ENCODE assay signal across 35 cellular contexts in the genomic region with DNA sequence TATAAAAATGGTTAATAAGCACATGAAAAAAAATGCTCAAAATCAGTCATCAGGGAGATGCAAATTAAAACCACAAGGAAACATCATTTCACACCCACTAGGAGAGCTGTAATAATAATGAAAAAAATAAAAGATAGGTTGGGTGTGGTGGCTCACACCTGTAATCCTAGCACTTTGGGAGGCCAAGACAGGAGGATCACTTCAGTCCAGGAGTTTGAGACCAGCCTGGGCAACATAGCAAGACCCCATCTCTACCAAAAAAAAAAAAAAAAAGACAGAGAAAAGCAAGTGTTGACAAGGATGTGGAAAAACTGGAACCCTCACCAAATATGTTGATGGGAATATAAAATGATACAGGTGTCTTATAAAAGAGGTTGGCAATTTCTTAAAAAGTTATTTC. TPM values are rescaled to one million over a fixed set of nuclear protein-coding genes. Genes with fewer than 3 reads are reported as not detected.
"Had no signal": no experiment of that assay in that cellular context is flagged by ENCODE, and none has a peak within 500 bp of the region (broad histone marks: within the 10 kb centered on the region; RNA-seq: fewer than 3 reads in every experiment).

No MANE protein-coding gene starts in this region.

- H3K36me3 Mint-ChIP-seq: activated naive CD4-positive, alpha-beta T cell treated with anti-CD3 and anti-CD28 coated beads, Interleukin-2, amount 10 ng/mL, durations not matched to agents 7 days and 5 days; activated naive CD4-positive, alpha-beta T cell treated with anti-CD3 and anti-CD28 coated beads, Interleukin-2, amount 50 U/mL, for 24 hours; activated naive CD8-positive, alpha-beta T cell; activated naive CD8-positive, alpha-beta T cell treated with anti-CD3 and anti-CD28 coated beads, Interleukin-2, amount 10 ng/mL, durations not matched to agents 7 days and 5 days; brain; WTC11 had no signal

- H3K9me3 ChIP-seq: ascending aorta had no signal

- H3K27ac ChIP-seq: ascending aorta, cardiac muscle cell, WERI-Rb-1 had no signal

- H3K4me3 ChIP-seq: ascending aorta, cardiac muscle cell had no signal

- FAIRE-seq: TTC549 had no signal

- H3K36me3 ChIP-seq: ascending aorta, cardiac muscle cell, WERI-Rb-1 had no signal

- DNase-seq: activated CD4-positive, alpha-beta memory T cell treated with anti-CD3 and anti-CD28 coated beads, Interleukin-2, amount 10 ng/mL, durations not matched to agents 7 days and 5 days; activated CD4-positive, alpha-beta T cell treated with anti-CD3 and anti-CD28 coated beads for 4 hours; activated CD4-positive, alpha-beta T cell treated with anti-CD3 and anti-CD28 coated beads, Interleukin-2, amount 10 ng/mL, durations not matched to agents 24 days and 14 days; activated CD4-positive, alpha-beta T cell treated with anti-CD3 and anti-CD28 coated beads, Interleukin-2, amount 50 U/mL, for 1 hour; activated CD4-positive, alpha-beta T cell treated with anti-CD3 and anti-CD28 coated beads, Interleukin-2, amount 50 U/mL, for 4 hours; activated CD4-positive, CD25-positive, alpha-beta regulatory T cell; activated CD8-positive, alpha-beta memory T cell treated with anti-CD3 and anti-CD28 coated beads for 24 hours; activated CD8-positive, alpha-beta memory T cell treated with anti-CD3 and anti-CD28 coated beads, Interleukin-2, amount 10 ng/mL, durations not matched to agents 7 days and 5 days; activated CD8-positive, alpha-beta memory T cell treated with anti-CD3 and anti-CD28 coated beads, Interleukin-2, amount 50 U/mL, for 48 hours; activated CD8-positive, alpha-beta T cell treated with anti-CD3 and anti-CD28 coated beads, Interleukin-2, amount 10 ng/mL, durations not matched to agents 7 days and 5 days; activated effector memory CD4-positive, alpha-beta T cell treated with Interleukin-2 at 50 U/mL for 16 hours; activated gamma-delta T cell; activated naive CD4-positive, alpha-beta T cell treated with anti-CD3 and anti-CD28 coated beads, Interleukin-2, amount 10 ng/mL, durations not matched to agents 7 days and 5 days; activated naive CD4-positive, alpha-beta T cell treated with Interleukin-2 at 50 U/mL for 16 hours; activated naive CD8-positive, alpha-beta T cell treated with anti-CD3 and anti-CD28 coated beads, Interleukin-2, amount 10 ng/mL, durations not matched to agents 7 days and 5 days; activated naive CD8-positive, alpha-beta T cell treated with anti-CD3 and anti-CD28 coated beads, Interleukin-2, amount 50 U/mL, for 24 hours; activated T-cell treated with anti-CD3 and anti-CD28 coated beads, Interleukin-2, amount 50 U/mL, for 24 hours; activated T-cell treated with anti-CD3 and anti-CD28 coated beads, Interleukin-2, amount 50 U/mL, for 48 hours; cerebellar nuclear complex; T-helper 1 cell; T-helper 2 cell; T-helper 9 cell; WERI-Rb-1 had no signal

- H3K4me3 Mint-ChIP-seq: activated CD4-positive, alpha-beta memory T cell treated with anti-CD3 and anti-CD28 coated beads, Interleukin-2, amount 10 ng/mL, durations not matched to agents 7 days and 5 days; activated CD4-positive, alpha-beta T cell treated with anti-CD3 and anti-CD28 coated beads, Interleukin-2, amount 10 ng/mL, durations not matched to agents 24 days and 14 days; activated CD8-positive, alpha-beta memory T cell treated with anti-CD3 and anti-CD28 coated beads, Interleukin-2, amount 10 ng/mL, durations not matched to agents 7 days and 5 days; activated CD8-positive, alpha-beta T cell treated with anti-CD3 and anti-CD28 coated beads, Interleukin-2, amount 10 ng/mL, durations not matched to agents 7 days and 5 days; activated naive CD4-positive, alpha-beta T cell treated with anti-CD3 and anti-CD28 coated beads, Interleukin-2, amount 10 ng/mL, durations not matched to agents 7 days and 5 days; activated naive CD4-positive, alpha-beta T cell treated with anti-CD3 and anti-CD28 coated beads, Interleukin-2, amount 50 U/mL, for 24 hours; activated naive CD8-positive, alpha-beta T cell; activated naive CD8-positive, alpha-beta T cell treated with anti-CD3 and anti-CD28 coated beads, Interleukin-2, amount 10 ng/mL, durations not matched to agents 7 days and 5 days; activated naive CD8-positive, alpha-beta T cell treated with anti-CD3 and anti-CD28 coated beads, Interleukin-2, amount 50 U/mL, for 24 hours; activated T-cell treated with anti-CD3 and anti-CD28 coated beads, Interleukin-2, amount 50 U/mL, for 24 hours; brain; central memory CD8-positive, alpha-beta T cell; T-helper 1 cell treated with Interleukin-12 subunit alpha and Interleukin-12 subunit beta and Interleukin-4 antibody, amounts not matched to agents 30 μg/mL and 1 μg/mL, for 36 hours; T-helper 2 cell treated with Interferon-gamma antibody and Interleukin-4, amounts not matched to agents 5 μg/mL and 100 μg/mL, for 36 hours; WTC11 had no signal

- H3K27me3 ChIP-seq: ascending aorta, cardiac muscle cell had no signal

- H3K4me1 Mint-ChIP-seq: activated naive CD4-positive, alpha-beta T cell treated with anti-CD3 and anti-CD28 coated beads, Interleukin-2, amount 10 ng/mL, durations not matched to agents 7 days and 5 days had no signal

- H3K9me3 Mint-ChIP-seq: activated CD4-positive, alpha-beta memory T cell treated with anti-CD3 and anti-CD28 coated beads, Interleukin-2, amount 10 ng/mL, durations not matched to agents 7 days and 5 days; activated CD4-positive, alpha-beta T cell treated with anti-CD3 and anti-CD28 coated beads, Interleukin-2, amount 10 ng/mL, durations not matched to agents 24 days and 14 days; activated naive CD4-positive, alpha-beta T cell treated with anti-CD3 and anti-CD28 coated beads, Interleukin-2, amount 10 ng/mL, durations not matched to agents 7 days and 5 days; activated naive CD4-positive, alpha-beta T cell treated with anti-CD3 and anti-CD28 coated beads, Interleukin-2, amount 50 U/mL, for 24 hours; activated T-cell treated with anti-CD3 and anti-CD28 coated beads, Interleukin-2, amount 50 U/mL, for 24 hours; activated T-helper 2 cell treated with anti-CD3 and anti-CD28 coated beads, Interferon-gamma antibody, Interleukin-2, Interleukin-4, amounts not matched to agents 10 μg/mL and 5 μg/mL and 100 μg/mL, durations not matched to agents 14 hours and 24 hours and 36 hours; central memory CD8-positive, alpha-beta T cell; T-helper 1 cell treated with Interleukin-12 subunit alpha and Interleukin-12 subunit beta and Interleukin-4 antibody, amounts not matched to agents 30 μg/mL and 1 μg/mL, for 36 hours; T-helper 2 cell treated with Interferon-gamma antibody and Interleukin-4, amounts not matched to agents 5 μg/mL and 100 μg/mL, for 36 hours; WTC11 had no signal

- ATAC-seq: activated CD4-positive, CD25-positive, alpha-beta regulatory T cell treated with anti-CD3 and anti-CD28 coated beads, Interleukin-2, amount 50 U/mL, for 24 hours; activated CD8-positive, alpha-beta memory T cell treated with anti-CD3 and anti-CD28 coated beads, Interleukin-2, amount 10 ng/mL, durations not matched to agents 7 days and 5 days; activated CD8-positive, alpha-beta T cell treated with anti-CD3 and anti-CD28 coated beads, Interleukin-2, amount 10 ng/mL, durations not matched to agents 7 days and 5 days; activated naive CD8-positive, alpha-beta T cell treated with anti-CD3 and anti-CD28 coated beads, Interleukin-2, amount 50 U/mL, for 24 hours; WTC11 had no signal

- H3K27ac Mint-ChIP-seq: activated CD4-positive, alpha-beta memory T cell treated with anti-CD3 and anti-CD28 coated beads, Interleukin-2, amount 10 ng/mL, durations not matched to agents 7 days and 5 days; activated CD4-positive, alpha-beta T cell treated with anti-CD3 and anti-CD28 coated beads, Interleukin-2, amount 10 ng/mL, durations not matched to agents 24 days and 14 days; activated CD8-positive, alpha-beta memory T cell treated with anti-CD3 and anti-CD28 coated beads, Interleukin-2, amount 10 ng/mL, durations not matched to agents 7 days and 5 days; activated CD8-positive, alpha-beta T cell treated with anti-CD3 and anti-CD28 coated beads, Interleukin-2, amount 10 ng/mL, durations not matched to agents 7 days and 5 days; activated naive CD4-positive, alpha-beta T cell treated with anti-CD3 and anti-CD28 coated beads, Interleukin-2, amount 10 ng/mL, durations not matched to agents 7 days and 5 days; activated naive CD4-positive, alpha-beta T cell treated with anti-CD3 and anti-CD28 coated beads, Interleukin-2, amount 50 U/mL, for 24 hours; activated naive CD8-positive, alpha-beta T cell; activated naive CD8-positive, alpha-beta T cell treated with anti-CD3 and anti-CD28 coated beads, Interleukin-2, amount 10 ng/mL, durations not matched to agents 7 days and 5 days; activated naive CD8-positive, alpha-beta T cell treated with anti-CD3 and anti-CD28 coated beads, Interleukin-2, amount 50 U/mL, for 24 hours; activated T-cell treated with anti-CD3 and anti-CD28 coated beads, Interleukin-2, amount 50 U/mL, for 24 hours; activated T-helper 2 cell treated with anti-CD3 and anti-CD28 coated beads, Interferon-gamma antibody, Interleukin-2, Interleukin-4, amounts not matched to agents 10 μg/mL and 5 μg/mL and 100 μg/mL, durations not matched to agents 14 hours and 24 hours and 36 hours; brain; T-helper 1 cell treated with Interleukin-12 subunit alpha and Interleukin-12 subunit beta and Interleukin-4 antibody, amounts not matched to agents 30 μg/mL and 1 μg/mL, for 36 hours; T-helper 2 cell treated with Interferon-gamma antibody and Interleukin-4, amounts not matched to agents 5 μg/mL and 100 μg/mL, for 36 hours; WTC11 had no signal

RNA-seq across cellular contexts. Expression of gene MYLK4, which starts 3.0 kb away (rescaled TPM):
- total RNA-seq: ascending aorta had no signal
